38 cellular contexts compared by ENCODE assay signal in genomic region chr4:164616961-164617360, GRCh38.
"Had no signal": no experiment of that assay in that cellular context is flagged by ENCODE, and none has a peak within 500 bp of the region (broad histone marks: within the 10 kb centered on the region; RNA-seq: fewer than 3 reads in every experiment).

No MANE protein-coding gene starts in this region.

- H3K9me3 Mint-ChIP-seq: activated CD4-positive, alpha-beta memory T cell treated with anti-CD3 and anti-CD28 coated beads, Interleukin-2, amount 10 ng/mL, durations not matched to agents 7 days and 5 days; activated CD4-positive, alpha-beta T cell treated with anti-CD3 and anti-CD28 coated beads, Interleukin-2, amount 10 ng/mL, durations not matched to agents 7 days and 5 days; activated naive CD4-positive, alpha-beta T cell treated with anti-CD3 and anti-CD28 coated beads for 36 hours; activated naive CD4-positive, alpha-beta T cell treated with anti-CD3 and anti-CD28 coated beads, Interleukin-2, amount 50 U/mL, for 72 hours; activated naive CD8-positive, alpha-beta T cell treated with anti-CD3 and anti-CD28 coated beads for 36 hours; activated T-cell treated with anti-CD3 and anti-CD28 coated beads, Interleukin-2, amount 50 U/mL, for 4 hours; activated T-cell treated with anti-CD3 and anti-CD28 coated beads, Interleukin-2, amount 50 U/mL, for 72 hours; activated T-helper 1 cell treated with anti-CD3 and anti-CD28 coated beads, Interleukin-12 subunit alpha, Interleukin-12 subunit beta, Interleukin-2, Interleukin-4 antibody, amounts not matched to agents 30 ng/mL and 10 ng/mL and 1 ng/mL, durations not matched to agents 14 hours and 24 hours and 36 hours; activated T-helper 17 cell treated with anti-CD3 and anti-CD28 coated beads, Interleukin-2, amount 50 U/mL, for 72 hours; T-helper 1 cell treated with Interleukin-12 subunit alpha and Interleukin-12 subunit beta and Interleukin-4 antibody, amounts not matched to agents 30 μg/mL and 1 μg/mL, for 36 hours; T-helper 2 cell treated with Interferon-gamma antibody and Interleukin-4, amounts not matched to agents 5 μg/mL and 100 μg/mL, for 36 hours; WTC11 had no signal

- H3K9me3 ChIP-seq: adrenal gland, body of pancreas, breast epithelium had no signal

- H3K27me3 Mint-ChIP-seq: activated CD4-positive, alpha-beta memory T cell treated with anti-CD3 and anti-CD28 coated beads, Interleukin-2, amount 10 ng/mL, durations not matched to agents 7 days and 5 days; activated CD4-positive, alpha-beta T cell treated with anti-CD3 and anti-CD28 coated beads for 36 hours; activated CD4-positive, alpha-beta T cell treated with anti-CD3 and anti-CD28 coated beads, Interleukin-2, amount 10 ng/mL, durations not matched to agents 7 days and 5 days; activated naive CD8-positive, alpha-beta T cell treated with anti-CD3 and anti-CD28 coated beads for 36 hours; activated T-helper 17 cell treated with anti-CD3 and anti-CD28 coated beads, Interleukin-2, amount 50 U/mL, for 72 hours had no signal

- H3K4me1 Mint-ChIP-seq: activated CD4-positive, alpha-beta memory T cell treated with anti-CD3 and anti-CD28 coated beads, Interleukin-2, amount 10 ng/mL, durations not matched to agents 7 days and 5 days; activated CD4-positive, alpha-beta T cell treated with anti-CD3 and anti-CD28 coated beads for 36 hours; activated CD4-positive, alpha-beta T cell treated with anti-CD3 and anti-CD28 coated beads, Interleukin-2, amount 10 ng/mL, durations not matched to agents 7 days and 5 days; activated naive CD8-positive, alpha-beta T cell treated with anti-CD3 and anti-CD28 coated beads for 36 hours; activated T-helper 17 cell treated with anti-CD3 and anti-CD28 coated beads, Interleukin-2, amount 50 U/mL, for 72 hours had no signal

- ATAC-seq: activated CD4-positive, alpha-beta T cell treated with anti-CD3 and anti-CD28 coated beads for 36 hours; activated CD4-positive, CD25-positive, alpha-beta regulatory T cell treated with anti-CD3 and anti-CD28 coated beads, Interleukin-2, amount 50 U/mL, for 24 hours; activated CD8-positive, alpha-beta T cell treated with anti-CD3 and anti-CD28 coated beads, Interleukin-2, amount 10 ng/mL, durations not matched to agents 7 days and 5 days; activated naive CD4-positive, alpha-beta T cell treated with anti-CD3 and anti-CD28 coated beads, Interleukin-2, amount 50 U/mL, for 72 hours; activated T-cell treated with anti-CD3 and anti-CD28 coated beads, Interleukin-2, amount 50 U/mL, for 4 hours; activated T-cell treated with anti-CD3 and anti-CD28 coated beads, Interleukin-2, amount 50 U/mL, for 72 hours; activated T-helper 17 cell treated with anti-CD3 and anti-CD28 coated beads, Interleukin-2, amount 50 U/mL, for 72 hours; body of pancreas; WTC11 had no signal

- DNase-seq: activated CD4-positive, alpha-beta memory T cell treated with anti-CD3 and anti-CD28 coated beads, Interleukin-2, amount 10 ng/mL, durations not matched to agents 7 days and 5 days; activated CD4-positive, alpha-beta T cell treated with anti-CD3 and anti-CD28 coated beads for 1 hour; activated CD4-positive, alpha-beta T cell treated with anti-CD3 and anti-CD28 coated beads for 36 hours; activated CD4-positive, alpha-beta T cell treated with anti-CD3 and anti-CD28 coated beads for 48 hours; activated CD4-positive, alpha-beta T cell treated with anti-CD3 and anti-CD28 coated beads, Interleukin-2, amount 10 ng/mL, durations not matched to agents 7 days and 5 days; activated CD4-positive, alpha-beta T cell treated with anti-CD3 and anti-CD28 coated beads, Interleukin-2, amount 50 U/mL, for 48 hours; activated CD4-positive, CD25-positive, alpha-beta regulatory T cell; activated CD8-positive, alpha-beta memory T cell treated with anti-CD3 and anti-CD28 coated beads, Interleukin-2, amount 50 U/mL, for 4 hours; activated CD8-positive, alpha-beta T cell treated with anti-CD3 and anti-CD28 coated beads, Interleukin-2, amount 10 ng/mL, durations not matched to agents 7 days and 5 days; activated effector memory CD4-positive, alpha-beta T cell treated with anti-CD3 and anti-CD28 coated beads, Interleukin-2, amount 50 U/mL, for 16 hours; activated gamma-delta T cell treated with Interleukin-2 at 50 U/mL for 16 hours; activated naive CD4-positive, alpha-beta T cell; activated naive CD4-positive, alpha-beta T cell treated with anti-CD3 and anti-CD28 coated beads for 36 hours; activated naive CD4-positive, alpha-beta T cell treated with anti-CD3 and anti-CD28 coated beads, Interleukin-2, amount 50 U/mL, for 16 hours; activated naive CD8-positive, alpha-beta T cell treated with anti-CD3 and anti-CD28 coated beads for 36 hours; activated T-cell treated with anti-CD3 and anti-CD28 coated beads for 4 hours; activated T-cell treated with anti-CD3 and anti-CD28 coated beads, Interleukin-2, amount 50 U/mL, for 1 hour; activated T-cell treated with anti-CD3 and anti-CD28 coated beads, Interleukin-2, amount 50 U/mL, for 4 hours; activated T-cell treated with anti-CD3 and anti-CD28 coated beads, Interleukin-2, amount 50 U/mL, for 72 hours; adrenal gland; amniotic stem cell; aorta; body of pancreas; brain microvascular endothelial cell; central memory CD4-positive, alpha-beta T cell; T-helper 2 cell; T-helper 9 cell had no signal

- H3K27ac Mint-ChIP-seq: activated CD4-positive, alpha-beta memory T cell treated with anti-CD3 and anti-CD28 coated beads, Interleukin-2, amount 10 ng/mL, durations not matched to agents 7 days and 5 days; activated CD4-positive, alpha-beta T cell treated with anti-CD3 and anti-CD28 coated beads for 36 hours; activated CD4-positive, alpha-beta T cell treated with anti-CD3 and anti-CD28 coated beads, Interleukin-2, amount 10 ng/mL, durations not matched to agents 7 days and 5 days; activated CD8-positive, alpha-beta T cell treated with anti-CD3 and anti-CD28 coated beads, Interleukin-2, amount 10 ng/mL, durations not matched to agents 7 days and 5 days; activated naive CD4-positive, alpha-beta T cell treated with anti-CD3 and anti-CD28 coated beads for 36 hours; activated naive CD4-positive, alpha-beta T cell treated with anti-CD3 and anti-CD28 coated beads, Interleukin-2, amount 50 U/mL, for 72 hours; activated naive CD8-positive, alpha-beta T cell treated with anti-CD3 and anti-CD28 coated beads for 36 hours; activated T-cell treated with anti-CD3 and anti-CD28 coated beads, Interleukin-2, amount 50 U/mL, for 72 hours; activated T-helper 1 cell treated with anti-CD3 and anti-CD28 coated beads, Interleukin-12 subunit alpha, Interleukin-12 subunit beta, Interleukin-2, Interleukin-4 antibody, amounts not matched to agents 30 ng/mL and 10 ng/mL and 1 ng/mL, durations not matched to agents 14 hours and 24 hours and 36 hours; activated T-helper 17 cell treated with anti-CD3 and anti-CD28 coated beads, Interleukin-2, amount 50 U/mL, for 72 hours; T-helper 1 cell treated with Interleukin-12 subunit alpha and Interleukin-12 subunit beta and Interleukin-4 antibody, amounts not matched to agents 30 μg/mL and 1 μg/mL, for 36 hours; T-helper 2 cell treated with Interferon-gamma antibody and Interleukin-4, amounts not matched to agents 5 μg/mL and 100 μg/mL, for 36 hours; WTC11 had no signal

- H3K27ac ChIP-seq: adrenal gland, body of pancreas, brain microvascular endothelial cell, breast epithelium, VCaP had no signal

- H3K4me3 Mint-ChIP-seq: activated CD4-positive, alpha-beta memory T cell treated with anti-CD3 and anti-CD28 coated beads, Interleukin-2, amount 10 ng/mL, durations not matched to agents 7 days and 5 days; activated CD4-positive, alpha-beta T cell treated with anti-CD3 and anti-CD28 coated beads for 36 hours; activated CD4-positive, alpha-beta T cell treated with anti-CD3 and anti-CD28 coated beads, Interleukin-2, amount 10 ng/mL, durations not matched to agents 7 days and 5 days; activated CD8-positive, alpha-beta T cell treated with anti-CD3 and anti-CD28 coated beads, Interleukin-2, amount 10 ng/mL, durations not matched to agents 7 days and 5 days; activated naive CD4-positive, alpha-beta T cell treated with anti-CD3 and anti-CD28 coated beads for 36 hours; activated naive CD8-positive, alpha-beta T cell treated with anti-CD3 and anti-CD28 coated beads for 36 hours; activated T-cell treated with anti-CD3 and anti-CD28 coated beads, Interleukin-2, amount 50 U/mL, for 4 hours; activated T-cell treated with anti-CD3 and anti-CD28 coated beads, Interleukin-2, amount 50 U/mL, for 72 hours; activated T-helper 1 cell treated with anti-CD3 and anti-CD28 coated beads, Interleukin-12 subunit alpha, Interleukin-12 subunit beta, Interleukin-2, Interleukin-4 antibody, amounts not matched to agents 30 ng/mL and 10 ng/mL and 1 ng/mL, durations not matched to agents 14 hours and 24 hours and 36 hours; activated T-helper 17 cell treated with anti-CD3 and anti-CD28 coated beads, Interleukin-2, amount 50 U/mL, for 72 hours; T-helper 1 cell treated with Interleukin-12 subunit alpha and Interleukin-12 subunit beta and Interleukin-4 antibody, amounts not matched to agents 30 μg/mL and 1 μg/mL, for 36 hours; T-helper 2 cell treated with Interferon-gamma antibody and Interleukin-4, amounts not matched to agents 5 μg/mL and 100 μg/mL, for 36 hours; WTC11 had no signal

- H3K27me3 ChIP-seq: adrenal gland, body of pancreas, brain microvascular endothelial cell, breast epithelium had no signal

- H3K4me1 ChIP-seq: adrenal gland, body of pancreas, breast epithelium had no signal

- H3K4me3 ChIP-seq: adrenal gland, body of pancreas, breast epithelium had no signal

- H3K36me3 Mint-ChIP-seq: activated naive CD4-positive, alpha-beta T cell treated with anti-CD3 and anti-CD28 coated beads, Interleukin-2, amount 50 U/mL, for 72 hours; activated naive CD8-positive, alpha-beta T cell treated with anti-CD3 and anti-CD28 coated beads for 36 hours; WTC11 had no signal

- H3K36me3 ChIP-seq: adrenal gland, brain microvascular endothelial cell, breast epithelium had no signal

- FAIRE-seq: astrocyte, TTC549 had no signal
